Comparison of ENCODE assay signal across 19 cellular contexts in the genomic region with DNA sequence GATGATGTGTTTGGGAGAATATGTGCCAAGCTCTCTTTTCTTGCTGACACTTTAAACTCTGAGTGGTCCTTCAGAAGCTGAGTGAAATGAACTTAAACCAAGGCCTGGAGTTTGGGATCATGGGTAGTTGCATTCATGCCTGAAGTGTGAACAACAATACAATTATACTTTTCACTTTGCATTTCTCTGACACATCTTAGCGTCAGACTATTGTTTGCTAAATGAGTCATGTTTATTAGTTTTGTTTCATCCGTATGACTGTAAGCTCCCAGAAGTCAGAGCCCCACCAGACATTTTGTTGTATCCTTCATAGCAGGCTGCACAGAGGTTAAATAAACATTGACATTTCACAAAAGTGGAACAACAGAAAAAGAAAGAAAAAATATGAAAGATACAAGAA.
DNase-seq lines count a peak whose midpoint lies in the region; ATAC-seq, FAIRE-seq and TF ChIP-seq lines count a peak whose summit lies in the region.
"Had no signal": no experiment of that assay in that cellular context is flagged by ENCODE, and none has a peak within 500 bp of the region (broad histone marks: within the 10 kb centered on the region; RNA-seq: fewer than 3 reads in every experiment).

No MANE protein-coding gene starts in this region.

- intact Hi-C loops in transverse colon (cut with DNase I; ENCODE audit: low total_unique reads), result no loop called here

- H3K9me3 ChIP-seq in transverse colon, result no peaks in the 10 kb centered on the region
- H3K9me3 ChIP-seq: esophagus muscularis mucosa had no signal

- FAIRE-seq in urothelium cell line (lab: Jason Lieb, UNC) (no peak), H54 (lab: Jason Lieb, UNC) (no peak)
- FAIRE-seq: G401.6 had no signal

- in situ Hi-C loops in transverse colon (cut with MboI; ENCODE audit: low pct_ligation_motif_present in 1 of 4, low pct_unique_long_range_greater_than_20kb in 1 of 4, low sequenced_read_pairs in 3 of 4), result no loop called here

- H3K27me3 ChIP-seq in transverse colon, result no peaks in the 10 kb centered on the region
- H3K27me3 ChIP-seq: esophagus muscularis mucosa had no signal

- DNase-seq in RKO (ENCODE audit: low spot score), result peak; percentile 61
- DNase-seq in fibroblast of the aortic adventitia (ENCODE audit: low read depth), result peak; percentile 4
- DNase-seq in urothelium cell line (ENCODE audit: low spot score), result peak; percentile 23
- DNase-seq in H54 (ENCODE audit: insufficient read length, low spot score), result no peak
- DNase-seq in EL, result no peak
- DNase-seq in transverse colon, result no peak
- DNase-seq: activated naive CD8-positive, alpha-beta T cell treated with anti-CD3 and anti-CD28 coated beads, Interleukin-2, amount 50 U/mL, for 24 hours; KBM-7; naive thymus-derived CD4-positive, alpha-beta T cell; NCI-H1436; NCI-H446 treated with DMSO at 0.1 percent for 48 hours; retina; stimulated activated CD4-positive, alpha-beta T cell treated with anti-CD3 and anti-CD28 coated beads, Interleukin-1b, Interleukin-23, amount 100 ng/mL, for 48 hours; stimulated activated CD8-positive, alpha-beta memory T cell treated with anti-CD3 and anti-CD28 coated beads, Interleukin-4, amount 100 ng/mL, for 48 hours; T-cell had no signal

- peaks cover 0 to 4% (median 0%) of the 10 kb centered on the region in 4 donors for H3K4me1 ChIP-seq in transverse colon

- no peaks in the 10 kb centered on the region for H3K36me3 ChIP-seq in transverse colon
- H3K36me3 ChIP-seq: esophagus muscularis mucosa had no signal

- no peak for TF ChIP-seq EP300 in transverse colon (IDR thresholded peaks at IDR 0.05; ENCODE audit: low read depth)

- TF ChIP-seq POLR2A in H54 (IDR thresholded peaks at IDR 0.05; ENCODE audit: low read depth, low read length) (no peak), transverse colon (IDR thresholded peaks at IDR 0.05) (no peak)

- peak; percentile 83 for ATAC-seq in HG03342 (IDR thresholded peaks at IDR 0.05; ENCODE audit: unreplicated experiment)
- ATAC-seq: activated naive CD8-positive, alpha-beta T cell treated with anti-CD3 and anti-CD28 coated beads, Interleukin-2, amount 50 U/mL, for 24 hours; naive thymus-derived CD4-positive, alpha-beta T cell; T-cell had no signal

- no peak for TF ChIP-seq CTCF in fibroblast of the aortic adventitia (IDR thresholded peaks at IDR 0.05; ENCODE audit: insufficient read depth, low read length)
- no peak for TF ChIP-seq CTCF in transverse colon (IDR thresholded peaks at IDR 0.05)

- no peak overlapping the region for H3K27ac ChIP-seq in transverse colon
- H3K27ac ChIP-seq: esophagus muscularis mucosa, PC-9 had no signal

- WGBS in transverse colon (ENCODE audit: low coverage in 1 of 2), 2 donors, result 45 to 47% methylated on average over 2 of the region's 2 CpGs

- H3K4me3 ChIP-seq in fibroblast of the aortic adventitia (ENCODE audit: low read depth, low read length) (no peak overlapping the region), transverse colon (no peak overlapping the region)
- H3K4me3 ChIP-seq: esophagus muscularis mucosa, PC-9 had no signal

Comparison
In these comparisons a context has a peak if more than half of its experiments do, and no peak if none do; other contexts are left out.
1. DNase-seq: peak in RKO (single experiment), fibroblast of the aortic adventitia (single experiment) and urothelium cell line (single experiment); none in H54 (single experiment), EL (single experiment) and transverse colon (single experiment).